In the genomic region with DNA sequence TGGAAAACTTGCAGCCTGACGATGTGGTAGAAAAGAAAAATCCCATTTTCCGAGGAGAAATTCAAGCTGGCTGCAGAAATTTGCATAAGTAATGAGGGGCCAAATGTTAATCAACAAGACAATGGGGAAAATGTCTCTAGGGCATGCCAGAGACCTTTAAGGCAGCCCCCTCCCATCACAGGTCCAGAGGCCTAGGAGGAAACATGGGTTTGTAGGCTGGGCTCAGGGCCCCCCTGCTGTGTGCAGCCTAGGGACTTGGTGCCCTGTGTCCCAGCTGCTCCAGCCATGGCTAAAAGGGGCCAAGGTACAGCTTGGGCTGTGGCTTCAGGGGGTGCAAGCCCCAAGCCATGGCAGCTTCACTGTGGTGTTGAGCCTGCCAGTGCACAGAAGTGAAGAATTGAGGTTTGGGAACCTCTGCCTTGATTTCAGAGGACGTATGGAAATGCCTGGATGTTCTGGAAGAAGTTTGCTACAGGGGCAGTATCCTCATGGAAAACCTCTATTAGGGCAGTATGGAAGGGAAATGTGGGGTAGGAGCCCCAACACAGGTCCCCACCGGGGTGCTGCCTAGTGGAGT, we compare ENCODE assay signal across 34 cellular contexts.
"Had no signal": no experiment of that assay in that cellular context is flagged by ENCODE, and none has a peak within 500 bp of the region (broad histone marks: within the 10 kb centered on the region; RNA-seq: fewer than 3 reads in every experiment).

No MANE protein-coding gene starts in this region.

- H3K27me3 ChIP-seq: gastroesophageal sphincter, hepatocyte, ovary, right lobe of liver, uterus had no signal

- FAIRE-seq: endothelial cell of umbilical vein, kidney had no signal

- H3K27ac ChIP-seq: gastroesophageal sphincter, hepatocyte, ovary, right lobe of liver, skin epidermis, uterus, WERI-Rb-1 had no signal

- H3K79me2 ChIP-seq: hepatocyte had no signal

- H3K9me3 ChIP-seq: gastroesophageal sphincter, ovary, right lobe of liver, uterus had no signal

- ATAC-seq: activated naive CD8-positive, alpha-beta T cell treated with anti-CD3 and anti-CD28 coated beads, Interleukin-2, amount 50 U/mL, for 24 hours; activated T-helper 17 cell treated with anti-CD3 and anti-CD28 coated beads, Interleukin-2, amount 50 U/mL, for 72 hours; effector memory CD8-positive, alpha-beta T cell; gastroesophageal sphincter; left colon; right lobe of liver; stimulated activated naive CD8-positive, alpha-beta T cell treated with anti-CD3 and anti-CD28 coated beads, Interleukin-15, amount 100 ng/mL, for 72 hours had no signal

- H3K27me3 Mint-ChIP-seq: activated CD4-positive, alpha-beta memory T cell treated with anti-CD3 and anti-CD28 coated beads, Interleukin-2, amount 10 ng/mL, durations not matched to agents 7 days and 5 days; activated CD4-positive, alpha-beta T cell treated with anti-CD3 and anti-CD28 coated beads, Interleukin-2, amount 10 ng/mL, durations not matched to agents 24 days and 14 days; activated naive CD8-positive, alpha-beta T cell treated with anti-CD3 and anti-CD28 coated beads, Interleukin-2, amount 50 U/mL, for 24 hours; activated T-cell treated with anti-CD3 and anti-CD28 coated beads, Interleukin-2, amount 50 U/mL, for 24 hours; activated T-helper 17 cell treated with anti-CD3 and anti-CD28 coated beads, Interleukin-2, amount 50 U/mL, for 72 hours; effector memory CD8-positive, alpha-beta T cell; naive B cell; progenitor cell of endocrine pancreas; stimulated activated naive CD8-positive, alpha-beta T cell treated with anti-CD3 and anti-CD28 coated beads, Interleukin-15, amount 100 ng/mL, for 72 hours had no signal

- H3K4me1 ChIP-seq: gastroesophageal sphincter, right lobe of liver, uterus had no signal

- H3K4me3 Mint-ChIP-seq: activated CD4-positive, alpha-beta memory T cell treated with anti-CD3 and anti-CD28 coated beads, Interleukin-2, amount 10 ng/mL, durations not matched to agents 7 days and 5 days; activated CD4-positive, alpha-beta T cell treated with anti-CD3 and anti-CD28 coated beads, Interleukin-2, amount 10 ng/mL, durations not matched to agents 24 days and 14 days; activated naive CD4-positive, alpha-beta T cell treated with anti-CD3 and anti-CD28 coated beads, Interleukin-2, amount 50 U/mL, for 24 hours; activated naive CD8-positive, alpha-beta T cell treated with anti-CD3 and anti-CD28 coated beads, Interleukin-2, amount 50 U/mL, for 24 hours; activated T-cell treated with anti-CD3 and anti-CD28 coated beads, Interleukin-2, amount 50 U/mL, for 24 hours; activated T-helper 17 cell treated with anti-CD3 and anti-CD28 coated beads, Interleukin-2, amount 50 U/mL, for 72 hours; effector memory CD8-positive, alpha-beta T cell; immature natural killer cell; mesothelial cell of epicardium; naive B cell; stimulated activated naive CD8-positive, alpha-beta T cell treated with anti-CD3 and anti-CD28 coated beads, Interleukin-15, amount 100 ng/mL, for 72 hours; type B pancreatic cell had no signal

- H2AFZ ChIP-seq: hepatocyte had no signal

- H3K4me3 ChIP-seq: gastroesophageal sphincter, hepatocyte, ovary, right lobe of liver, skin epidermis, uterus had no signal

- H3K4me2 ChIP-seq: hepatocyte had no signal

- H3K4me1 Mint-ChIP-seq: activated CD4-positive, alpha-beta memory T cell treated with anti-CD3 and anti-CD28 coated beads, Interleukin-2, amount 10 ng/mL, durations not matched to agents 7 days and 5 days; activated CD4-positive, alpha-beta T cell treated with anti-CD3 and anti-CD28 coated beads, Interleukin-2, amount 10 ng/mL, durations not matched to agents 24 days and 14 days; activated naive CD4-positive, alpha-beta T cell treated with anti-CD3 and anti-CD28 coated beads, Interleukin-2, amount 50 U/mL, for 24 hours; activated naive CD8-positive, alpha-beta T cell treated with anti-CD3 and anti-CD28 coated beads, Interleukin-2, amount 50 U/mL, for 24 hours; activated T-helper 17 cell treated with anti-CD3 and anti-CD28 coated beads, Interleukin-2, amount 50 U/mL, for 72 hours; immature natural killer cell; mesothelial cell of epicardium; naive B cell; stimulated activated naive CD8-positive, alpha-beta T cell treated with anti-CD3 and anti-CD28 coated beads, Interleukin-15, amount 100 ng/mL, for 72 hours had no signal

- H3K36me3 ChIP-seq: gastroesophageal sphincter, ovary, right lobe of liver, uterus, WERI-Rb-1 had no signal

- H3K36me3 Mint-ChIP-seq: activated naive CD4-positive, alpha-beta T cell treated with anti-CD3 and anti-CD28 coated beads, Interleukin-2, amount 50 U/mL, for 24 hours; immature natural killer cell; mesothelial cell of epicardium; naive B cell; type B pancreatic cell had no signal

- DNase-seq: activated CD4-positive, alpha-beta memory T cell treated with anti-CD3 and anti-CD28 coated beads, Interleukin-2, amount 10 ng/mL, durations not matched to agents 7 days and 5 days; activated CD4-positive, alpha-beta T cell treated with anti-CD3 and anti-CD28 coated beads, Interleukin-2, amount 10 ng/mL, durations not matched to agents 24 days and 14 days; activated CD4-positive, CD25-positive, alpha-beta regulatory T cell treated with anti-CD3 and anti-CD28 coated beads, Interleukin-2, amount 50 U/mL, for 72 hours; activated CD8-positive, alpha-beta memory T cell treated with anti-CD3 and anti-CD28 coated beads, Interleukin-2, amount 50 U/mL, for 48 hours; activated gamma-delta T cell treated with Interleukin-2 at 50 U/mL for 16 hours; activated naive CD8-positive, alpha-beta T cell treated with anti-CD3 and anti-CD28 coated beads, Interleukin-2, amount 50 U/mL, for 24 hours; activated T-cell treated with anti-CD3 and anti-CD28 coated beads, Interleukin-2, amount 50 U/mL, for 24 hours; amygdala; cortex of kidney; effector memory CD8-positive, alpha-beta T cell; immature natural killer cell; kidney; left colon; mammary epithelial cell; naive B cell; nephron progenitor cell; ovary; right lobe of liver; stimulated activated CD4-positive, alpha-beta T cell treated with anti-CD3 and anti-CD28 coated beads, Interleukin-12 subunit alpha, Interleukin-12 subunit beta, amount 100 ng/mL, for 4 hours; stimulated activated CD4-positive, alpha-beta T cell treated with anti-CD3 and anti-CD28 coated beads, Interleukin-4, amount 100 ng/mL, for 1 hour; stimulated activated naive CD8-positive, alpha-beta T cell treated with anti-CD3 and anti-CD28 coated beads, Interleukin-15, amount 100 ng/mL, for 72 hours; substantia nigra; T1000; uterus; WERI-Rb-1 had no signal

- H3K9me3 Mint-ChIP-seq: activated CD4-positive, alpha-beta memory T cell treated with anti-CD3 and anti-CD28 coated beads, Interleukin-2, amount 10 ng/mL, durations not matched to agents 7 days and 5 days; activated CD4-positive, alpha-beta T cell treated with anti-CD3 and anti-CD28 coated beads, Interleukin-2, amount 10 ng/mL, durations not matched to agents 24 days and 14 days; activated naive CD8-positive, alpha-beta T cell treated with anti-CD3 and anti-CD28 coated beads, Interleukin-2, amount 50 U/mL, for 24 hours; mesothelial cell of epicardium; type B pancreatic cell had no signal
